2 cellular contexts compared by ENCODE assay signal in genomic region chr19:52227196-52227940, GRCh38.
TF ChIP-seq lines count a peak whose summit lies in the region.

No MANE protein-coding gene starts in this region.

TF ChIP-seq in GM12878, 131 proteins besides CTCF, POLR2A, EP300 and RAD21:
- TF ChIP-seq PKNOX1 (IDR thresholded peaks at IDR 0.05) (peak; percentile 22; the same call in 1 of the 2 replicates), NRF1 (conservative IDR thresholded peaks at IDR 0.05; ENCODE audit: low read depth, low read length) (no peak), TCF3 (IDR thresholded peaks at IDR 0.05; ENCODE audit: borderline replicate concordance, insufficient read depth, low read depth, low read length) (no peak), ZNF384 (IDR thresholded peaks at IDR 0.05; ENCODE audit: borderline replicate concordance, low read depth, low read length) (no peak), TBL1XR1 (IDR thresholded peaks at IDR 0.05; ENCODE audit: low read depth, low read length) (no peak)

TF ChIP-seq in neural cell, 6 proteins besides CTCF, POLR2A, EP300 and RAD21:
- no peak for TF ChIP-seq TAF1 (IDR thresholded peaks at IDR 0.05; ENCODE audit: low read depth)
- peak; percentile 23 for TF ChIP-seq POLR2AphosphoS5 (IDR thresholded peaks at IDR 0.05)
